Comparison of ENCODE assay signal across 28 cellular contexts in the genomic region with DNA sequence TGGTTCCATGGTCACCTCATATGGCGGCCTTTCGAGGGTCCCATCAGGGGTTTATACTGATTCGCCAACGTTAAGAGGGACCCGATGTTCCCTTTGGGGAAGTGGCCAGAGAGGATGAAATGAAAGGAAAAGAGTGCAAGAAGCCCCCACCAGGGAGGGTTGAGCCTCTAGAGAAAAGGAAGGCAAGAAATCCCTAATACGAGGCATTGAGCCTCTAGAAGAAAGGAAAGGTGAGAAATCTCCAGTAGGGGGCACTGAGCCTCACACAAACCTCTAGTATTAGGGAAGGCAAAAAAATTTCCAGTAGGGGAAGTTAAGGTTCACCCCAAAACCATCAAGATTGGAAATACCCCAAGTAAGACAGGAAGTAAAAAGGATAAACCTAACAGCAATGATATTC. TPM values are rescaled to one million over a fixed set of nuclear protein-coding genes. Genes with fewer than 3 reads are reported as not detected.
DNase-seq lines count a peak whose midpoint lies in the region; ATAC-seq and TF ChIP-seq lines count a peak whose summit lies in the region.
"Had no signal": no experiment of that assay in that cellular context is flagged by ENCODE, and none has a peak within 500 bp of the region (broad histone marks: within the 10 kb centered on the region; RNA-seq: fewer than 3 reads in every experiment).

No MANE protein-coding gene starts in this region.

- no peak overlapping the region for H3K9ac ChIP-seq in DND-41 (ENCODE audit: low read depth, low read length)

- no peak overlapping the region for H3K4me3 ChIP-seq in DND-41 (ENCODE audit: low read depth in 1 of 2, low read length in 2 of 2)
- no peak overlapping the region for H3K4me3 ChIP-seq in H7 (ENCODE audit: insufficient read depth, low read depth, low read length)
- H3K4me3 ChIP-seq in hepatocyte, result no peak overlapping the region
- H3K4me3 ChIP-seq in adrenal gland, result no peak overlapping the region
- H3K4me3 ChIP-seq: A549, gastroesophageal sphincter, left ventricle myocardium inferior, vagina had no signal

- peaks cover 2% of the 10 kb centered on the region for H3K27me3 Mint-ChIP-seq in T-helper 2 cell treated with Interferon-gamma antibody and Interleukin-4, amounts not matched to agents 5 μg/mL and 100 μg/mL, for 36 hours (ENCODE audit: low read depth)

- peaks cover 38% of the 10 kb centered on the region for H3K9me3 Mint-ChIP-seq in T-helper 2 cell treated with Interferon-gamma antibody and Interleukin-4, amounts not matched to agents 5 μg/mL and 100 μg/mL, for 36 hours

- H2AFZ ChIP-seq in DND-41 (ENCODE audit: low read depth, low read length), result no peak overlapping the region
- H2AFZ ChIP-seq in hepatocyte, result no peak overlapping the region

- H3K4me1 Mint-ChIP-seq in T-helper 2 cell treated with Interferon-gamma antibody and Interleukin-4, amounts not matched to agents 5 μg/mL and 100 μg/mL, for 36 hours (ENCODE audit: low read depth), result no peaks in the 10 kb centered on the region
- H3K4me1 Mint-ChIP-seq: activated naive CD8-positive, alpha-beta T cell treated with anti-CD3 and anti-CD28 coated beads, Interleukin-2, amount 10 ng/mL, durations not matched to agents 7 days and 5 days; naive B cell; stimulated activated naive CD8-positive, alpha-beta T cell treated with anti-CD3 and anti-CD28 coated beads, Interleukin-15, amount 100 ng/mL, for 72 hours had no signal

- no peak overlapping the region for H3K27ac Mint-ChIP-seq in T-helper 2 cell treated with Interferon-gamma antibody and Interleukin-4, amounts not matched to agents 5 μg/mL and 100 μg/mL, for 36 hours
- H3K27ac Mint-ChIP-seq: activated naive CD8-positive, alpha-beta T cell treated with anti-CD3 and anti-CD28 coated beads, Interleukin-2, amount 10 ng/mL, durations not matched to agents 7 days and 5 days; CD8-positive, alpha-beta T cell; mesothelial cell of epicardium; naive B cell; stimulated activated naive CD8-positive, alpha-beta T cell treated with anti-CD3 and anti-CD28 coated beads, Interleukin-15, amount 100 ng/mL, for 72 hours had no signal

- no peak for DNase-seq in DND-41
- peak; percentile 14 for DNase-seq in H7
- DNase-seq in SKM-1 treated with dmso at 0.1 percent for 144 hours (lab: John Stamatoyannopoulos, UW; ENCODE audit: unreplicated experiment), result peak; percentile 50
- DNase-seq in hepatocyte (ENCODE audit: low spot score), result no peak
- no peak for DNase-seq in T-helper 2 cell treated with Interferon-gamma antibody and Interleukin-4, amounts not matched to agents 5 μg/mL and 100 μg/mL, for 36 hours (ENCODE audit: low spot score)
- DNase-seq in adrenal gland, result no peak
- no peak for DNase-seq in cerebellar nuclear complex (lab: John Stamatoyannopoulos, UW)
- DNase-seq: activated CD4-positive, alpha-beta T cell treated with anti-CD3 and anti-CD28 coated beads for 4 hours; activated CD8-positive, alpha-beta memory T cell treated with anti-CD3 and anti-CD28 coated beads for 24 hours; activated gamma-delta T cell; activated naive CD8-positive, alpha-beta T cell treated with anti-CD3 and anti-CD28 coated beads, Interleukin-2, amount 10 ng/mL, durations not matched to agents 7 days and 5 days; CD8-positive, alpha-beta T cell; central memory CD4-positive, alpha-beta T cell; dermis blood vessel endothelial cell; left ventricle myocardium inferior; naive B cell; NCI-H1105; NCI-H2081; NCI-H226; NCI-H748 treated with DMSO at 0.1 percent for 48 hours; stimulated activated naive CD8-positive, alpha-beta T cell treated with anti-CD3 and anti-CD28 coated beads, Interleukin-15, amount 100 ng/mL, for 72 hours; T-helper 2 cell had no signal

- no peak overlapping the region for H3K4me3 Mint-ChIP-seq in T-helper 2 cell treated with Interferon-gamma antibody and Interleukin-4, amounts not matched to agents 5 μg/mL and 100 μg/mL, for 36 hours
- H3K4me3 Mint-ChIP-seq: activated naive CD8-positive, alpha-beta T cell treated with anti-CD3 and anti-CD28 coated beads, Interleukin-2, amount 10 ng/mL, durations not matched to agents 7 days and 5 days; CD8-positive, alpha-beta T cell; mesothelial cell of epicardium; stimulated activated naive CD8-positive, alpha-beta T cell treated with anti-CD3 and anti-CD28 coated beads, Interleukin-15, amount 100 ng/mL, for 72 hours had no signal

- ATAC-seq in DND-41 (ENCODE audit: insufficient read depth, low read depth), result no peak
- ATAC-seq in HG03280 (IDR thresholded peaks at IDR 0.05; ENCODE audit: unreplicated experiment), result no peak
- ATAC-seq: A549; CD8-positive, alpha-beta T cell; gastroesophageal sphincter; stimulated activated naive CD8-positive, alpha-beta T cell treated with anti-CD3 and anti-CD28 coated beads, Interleukin-15, amount 100 ng/mL, for 72 hours had no signal

- H3K4me2 ChIP-seq in DND-41 (ENCODE audit: insufficient read depth, low read length) (no peak overlapping the region), hepatocyte (no peak overlapping the region)
- H3K4me2 ChIP-seq: A549 had no signal

- H3K9me3 ChIP-seq in DND-41 (ENCODE audit: insufficient read depth, low read length, severe bottlenecking), result peaks cover 37% of the 10 kb centered on the region
- no peaks in the 10 kb centered on the region for H3K9me3 ChIP-seq in hepatocyte (ENCODE audit: low read depth)
- H3K9me3 ChIP-seq in adrenal gland (replicated peaks in 1 of 3), result peaks cover 0 to 3% (median 0%) of the 10 kb centered on the region in 3 donors

- peaks cover 6% of the 10 kb centered on the region for H3K36me3 Mint-ChIP-seq in T-helper 2 cell treated with Interferon-gamma antibody and Interleukin-4, amounts not matched to agents 5 μg/mL and 100 μg/mL, for 36 hours (ENCODE audit: low read depth)
- H3K36me3 Mint-ChIP-seq: activated naive CD8-positive, alpha-beta T cell treated with anti-CD3 and anti-CD28 coated beads, Interleukin-2, amount 10 ng/mL, durations not matched to agents 7 days and 5 days had no signal

- intact Hi-C loops in adrenal gland (cut with DNase I), result no loop called here

- H3K4me1 ChIP-seq in DND-41 (ENCODE audit: insufficient read depth, low read length) (no peaks in the 10 kb centered on the region), hepatocyte (ENCODE audit: insufficient read depth) (no peaks in the 10 kb centered on the region), adrenal gland (replicated peaks in 1 of 2) (no peaks in the 10 kb centered on the region)
- H3K4me1 ChIP-seq: A549, gastroesophageal sphincter, left ventricle myocardium inferior, vagina had no signal

- H3K27me3 ChIP-seq in DND-41 (ENCODE audit: insufficient read depth, low read length, poor library complexity) (no peaks in the 10 kb centered on the region), H7 (ENCODE audit: control insufficient read depth, insufficient read depth, low read length) (no peaks in the 10 kb centered on the region), hepatocyte (no peaks in the 10 kb centered on the region), adrenal gland (no peaks in the 10 kb centered on the region)
- H3K27me3 ChIP-seq: gastroesophageal sphincter, vagina had no signal

- no peaks in the 10 kb centered on the region for H3K36me3 ChIP-seq in DND-41 (ENCODE audit: insufficient read depth, low read length)
- H3K36me3 ChIP-seq in H7 (replicated peaks; ENCODE audit: control insufficient read depth, insufficient read depth, low read length), result no peaks in the 10 kb centered on the region
- H3K36me3 ChIP-seq in hepatocyte (replicated peaks; ENCODE audit: insufficient read depth, low read depth), result no peaks in the 10 kb centered on the region
- no peaks in the 10 kb centered on the region for H3K36me3 ChIP-seq in adrenal gland (replicated peaks in 1 of 2)
- H3K36me3 ChIP-seq: gastroesophageal sphincter, left ventricle myocardium inferior, vagina had no signal

- H4K20me1 ChIP-seq in DND-41 (ENCODE audit: insufficient read depth, low read length) (no peaks in the 10 kb centered on the region), hepatocyte (ENCODE audit: insufficient read depth, poor library complexity, severe bottlenecking) (no peaks in the 10 kb centered on the region)

- no peaks in the 10 kb centered on the region for H3K79me2 ChIP-seq in DND-41 (ENCODE audit: insufficient read depth, low read length)
- H3K79me2 ChIP-seq in hepatocyte, result no peaks in the 10 kb centered on the region

- no peak for TF ChIP-seq POLR2A in adrenal gland (IDR thresholded peaks at IDR 0.05)

- TF ChIP-seq CTCF in DND-41 (IDR thresholded peaks at IDR 0.05; ENCODE audit: borderline replicate concordance, extremely low read depth, low read length, poor library complexity, severe bottlenecking) (peak; percentile 4), hepatocyte (IDR thresholded peaks at IDR 0.05; ENCODE audit: poor library complexity) (peak; percentile 28), adrenal gland (IDR thresholded peaks at IDR 0.05) (no peak)

- no peak overlapping the region for H3K27ac ChIP-seq in DND-41 (ENCODE audit: low read length)
- H3K27ac ChIP-seq in hepatocyte, result no peak overlapping the region
- no peak overlapping the region for H3K27ac ChIP-seq in adrenal gland
- H3K27ac ChIP-seq: A549, gastroesophageal sphincter, left ventricle myocardium inferior, RWPE1, vagina had no signal

- WGBS in hepatocyte (ENCODE audit: low lambda C conversion rate, missing lambda C conversion rate), result 72% methylated on average over 6 of the region's 6 CpGs
- 84 to 91% (median 88%) methylated on average over 6 of the region's 6 CpGs for WGBS in adrenal gland, 4 donors

- H3K9me2 ChIP-seq in hepatocyte (replicated peaks; ENCODE audit: insufficient read depth), result no peaks in the 10 kb centered on the region

RNA-seq across cellular contexts. Expression of a gene that starts 9.8 kb away (rescaled TPM):
- total RNA-seq in H7 (2014; rRNA removed; shearing (Covaris generic)), result 23.0 and 23.3 TPM in 2 replicates
- 12.6 and 18.8 TPM in 2 replicates for total RNA-seq in hepatocyte
- polyA plus RNA-seq in hepatocyte, result 12.7 and 18.4 TPM in 2 replicates
- total RNA-seq in adrenal gland, result 10 to 100 TPM in 6 of 8 donors, 1 to 10 TPM in 2; 8.8 to 22.7 (median 18.2) TPM
- polyA plus RNA-seq in adrenal gland, result 10 to 100 TPM in 2 of 3 donors, 1 to 10 TPM in 1; 7.0 to 20.6 (median 11.1) TPM

RNA-seq across cellular contexts. Expression of a gene that starts 53.4 kb away (rescaled TPM):
- total RNA-seq in H7 (2014; rRNA removed; shearing (Covaris generic)), result 26.4 and 29.2 TPM in 2 replicates
- 38.8 and 49.7 TPM in 2 replicates for total RNA-seq in hepatocyte
- polyA plus RNA-seq in hepatocyte, result 6.8 and 11.8 TPM in 2 replicates
- 10 to 100 TPM; 32.0 to 67.5 (median 46.8) TPM for total RNA-seq in adrenal gland
- 10 to 100 TPM in 1 of 3 donors, 1 to 10 TPM in 2; 6.6 to 45.2 (median 6.8) TPM for polyA plus RNA-seq in adrenal gland

Comparison
In these comparisons a context has a peak if more than half of its experiments do, and no peak if none do; other contexts are left out.
1. DNase-seq: peak in H7 (single experiment) and SKM-1 treated with dmso at 0.1 percent for 144 hours (single experiment); none in DND-41 (single experiment), hepatocyte (single experiment), T-helper 2 cell treated with Interferon-gamma antibody and Interleukin-4, amounts not matched to agents 5 μg/mL and 100 μg/mL, for 36 hours (single experiment), adrenal gland (0 of 7) and cerebellar nuclear complex (0 of 2).
2. CTCF ChIP-seq: peak in DND-41 (single experiment) and hepatocyte (single experiment); none in adrenal gland (0 of 6).